ENCODE assay signal across 8 cellular contexts in genomic region chr17:47698749-47699535, GRCh38. TPM values are rescaled to one million over a fixed set of nuclear protein-coding genes. Genes with fewer than 3 reads are reported as not detected.
DNase-seq lines count a peak whose midpoint lies in the region; ATAC-seq and TF ChIP-seq lines count a peak whose summit lies in the region.

No MANE protein-coding gene starts in this region.

- no peaks in the 10 kb centered on the region for H3K9me3 Mint-ChIP-seq in natural killer cell treated with Interleukin-12 subunit alpha and Interleukin-12 subunit beta and Interleukin-15 and Interleukin-18, amount 100 ng/mL, for 72 hours

- peak; percentile 29 for ATAC-seq in GM18867 (IDR thresholded peaks at IDR 0.05; ENCODE audit: unreplicated experiment)
- peak in 1 of 2 donors; percentile 21 for ATAC-seq in natural killer cell treated with Interleukin-12 subunit alpha and Interleukin-12 subunit beta and Interleukin-15 and Interleukin-18, amount 100 ng/mL, for 72 hours
- no peak for ATAC-seq in GM21390 (IDR thresholded peaks at IDR 0.05; ENCODE audit: unreplicated experiment)

- TF ChIP-seq EP300 in stomach (IDR thresholded peaks at IDR 0.05): no peak

- H3K27ac ChIP-seq in stomach: no peak overlapping the region

- no peaks in the 10 kb centered on the region for H3K27me3 Mint-ChIP-seq in natural killer cell treated with Interleukin-12 subunit alpha and Interleukin-12 subunit beta and Interleukin-15 and Interleukin-18, amount 100 ng/mL, for 72 hours

- peak; percentile 84 for TF ChIP-seq CTCF in epithelial cell of esophagus (IDR thresholded peaks at IDR 0.05; ENCODE audit: insufficient read depth, low read depth, low read length, missing control alignments)
- peak in 5 of 7 experiments; percentile 67 to 98 (median 96) for TF ChIP-seq CTCF in stomach (IDR thresholded peaks at IDR 0.05)

- no peaks in the 10 kb centered on the region for H3K36me3 Mint-ChIP-seq in natural killer cell treated with Interleukin-12 subunit alpha and Interleukin-12 subunit beta and Interleukin-15 and Interleukin-18, amount 100 ng/mL, for 72 hours

- H3K4me1 Mint-ChIP-seq in natural killer cell treated with Interleukin-12 subunit alpha and Interleukin-12 subunit beta and Interleukin-15 and Interleukin-18, amount 100 ng/mL, for 72 hours (ENCODE audit: low read depth in 2 of 2): peaks cover 61 to 66% of the 10 kb centered on the region in 2 donors

- peak overlapping the region; percentile 96 to 97 for H3K27ac Mint-ChIP-seq in natural killer cell treated with Interleukin-12 subunit alpha and Interleukin-12 subunit beta and Interleukin-15 and Interleukin-18, amount 100 ng/mL, for 72 hours

- H3K4me3 Mint-ChIP-seq in natural killer cell treated with Interleukin-12 subunit alpha and Interleukin-12 subunit beta and Interleukin-15 and Interleukin-18, amount 100 ng/mL, for 72 hours: peak overlapping the region; percentile 85

- DNase-seq in AG08395 (ENCODE audit: low spot score): peak; percentile 91
- peak; percentile 39 to 41 for DNase-seq in NOMO-1 (lab: John Stamatoyannopoulos, UW; ENCODE audit: unreplicated experiment in 2 of 2)
- DNase-seq in activated T-cell treated with anti-CD3 and anti-CD28 coated beads for 1 hour (ENCODE audit: low read depth): peak; percentile 82
- DNase-seq in epithelial cell of esophagus (ENCODE audit: low read depth): peak; percentile 43
- DNase-seq in natural killer cell treated with Interleukin-12 subunit alpha and Interleukin-12 subunit beta and Interleukin-15 and Interleukin-18, amount 100 ng/mL, for 72 hours (ENCODE audit: low spot score): peak; percentile 86
- peak; percentile 72 for DNase-seq in stomach

- peaks cover 8 to 50% (median 28%) of the 10 kb centered on the region in 4 donors for H3K36me3 ChIP-seq in stomach

- H3K27me3 ChIP-seq in stomach: no peaks in the 10 kb centered on the region

- WGBS in stomach, 5 donors: 61 to 66% (median 63%) methylated on average over 24 to 25 of the region's 25 CpGs

- H3K9me3 ChIP-seq in stomach: no peaks in the 10 kb centered on the region

- no peak for TF ChIP-seq POLR2A in stomach (IDR thresholded peaks at IDR 0.05)

- intact Hi-C loops in stomach (cut with DNase I; ENCODE audit: low total_unique reads): no loop called here

- H3K4me3 ChIP-seq in epithelial cell of esophagus (ENCODE audit: low read length): no peak overlapping the region
- no peak overlapping the region for H3K4me3 ChIP-seq in stomach

- H3K4me1 ChIP-seq in stomach: peaks cover 4 to 46% (median 31%) of the 10 kb centered on the region in 4 donors

RNA-seq across cellular contexts. Expression of gene TBKBP1, which starts 5.0 kb away (rescaled TPM):
- 10 to 100 TPM; 13.1 to 22.6 TPM for total RNA-seq in natural killer cell treated with Interleukin-12 subunit alpha and Interleukin-12 subunit beta and Interleukin-15 and Interleukin-18, amount 100 ng/mL, for 72 hours
- 10 to 100 TPM in 1 of 5 donors, 1 to 10 TPM in 4; 2.9 to 14.3 (median 6.7) TPM for total RNA-seq in stomach
- polyA plus RNA-seq in stomach: 10 to 100 TPM in 1 of 3 donors, 1 to 10 TPM in 2; 5.4 to 11.5 (median 5.8) TPM

RNA-seq across cellular contexts. Expression of gene TBX21, which starts 34.1 kb away (rescaled TPM):
- 100 to 1,000 TPM; 234 to 437 TPM for total RNA-seq in natural killer cell treated with Interleukin-12 subunit alpha and Interleukin-12 subunit beta and Interleukin-15 and Interleukin-18, amount 100 ng/mL, for 72 hours
- under 1 TPM in 2 of 5 donors, not detected in 3; 0.29 to 0.55 TPM for total RNA-seq in stomach
- polyA plus RNA-seq in stomach: under 1 TPM; 0.10 to 0.92 (median 0.31) TPM

RNA-seq across cellular contexts. Expression of gene KPNB1, which starts 49.2 kb away (rescaled TPM):
- 1,000 to 10,000 TPM in 1 of 2 donors, 100 to 1,000 TPM in 1; 665 to 1,039 TPM for total RNA-seq in natural killer cell treated with Interleukin-12 subunit alpha and Interleukin-12 subunit beta and Interleukin-15 and Interleukin-18, amount 100 ng/mL, for 72 hours
- 100 to 1,000 TPM; 155 to 669 (median 198) TPM for total RNA-seq in stomach
- polyA plus RNA-seq in stomach: 10 to 100 TPM; 32.5 to 49.9 (median 33.6) TPM

Comparison
In these comparisons a context has a peak if more than half of its experiments do, and no peak if none do; other contexts are left out.
1. DNase-seq: peak in every context shown above with its lines; median percentile 91 in AG08395; 86 in natural killer cell treated with Interleukin-12 subunit alpha and Interleukin-12 subunit beta and Interleukin-15 and Interleukin-18, amount 100 ng/mL, for 72 hours; 82 in activated T-cell treated with anti-CD3 and anti-CD28 coated beads for 1 hour; 72 in stomach; 43 in epithelial cell of esophagus; 40 in NOMO-1.
2. RNA of gene TBX21, which starts 34.1 kb away (total RNA-seq): 234 to 437 TPM in natural killer cell treated with Interleukin-12 subunit alpha and Interleukin-12 subunit beta and Interleukin-15 and Interleukin-18, amount 100 ng/mL, for 72 hours; 0.29 to 0.55 TPM in stomach; every median in the first group is over 100 times any median in the second.